ENCODE assay signal across 1 cellular context in the genomic region with DNA sequence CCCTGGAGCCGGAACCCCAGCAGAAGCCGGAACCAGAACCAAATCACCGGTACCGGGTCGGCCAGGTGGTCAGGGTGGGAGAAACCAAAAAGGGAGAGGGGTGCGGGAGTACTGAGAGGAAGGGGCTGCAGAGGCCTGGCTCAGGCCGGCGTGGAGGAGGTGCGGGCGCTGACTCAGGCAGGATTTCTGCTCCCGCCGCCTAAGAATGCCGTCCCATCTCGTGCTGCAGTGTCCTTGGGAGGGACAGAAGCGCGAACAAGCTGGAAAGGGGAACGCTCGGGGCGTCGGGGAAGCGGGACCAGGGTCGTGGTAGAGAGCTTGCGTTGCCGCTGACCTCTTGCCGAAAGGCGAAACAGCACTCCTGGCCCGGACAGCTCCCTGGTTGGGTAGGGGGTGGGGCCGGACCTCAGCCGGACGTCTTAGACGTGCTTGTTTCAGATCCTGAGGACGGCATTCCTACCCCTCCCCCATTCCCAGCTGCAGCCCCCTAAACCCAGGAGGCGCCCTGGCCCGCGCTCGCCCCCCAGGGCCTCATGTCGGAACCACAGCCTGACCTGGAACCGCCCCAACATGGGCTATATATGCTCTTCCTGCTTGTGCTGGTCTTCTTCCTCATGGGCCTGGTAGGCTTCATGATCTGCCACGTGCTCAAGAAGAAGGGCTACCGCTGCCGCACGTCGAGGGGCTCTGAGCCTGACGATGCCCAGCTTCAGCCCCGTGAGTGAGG.
TF ChIP-seq lines count a peak whose summit lies in the region.

No MANE protein-coding gene starts in this region.

TF ChIP-seq in SK-N-SH, 30 proteins besides CTCF, POLR2A, EP300 and RAD21 (continued from another document):
- TF ChIP-seq, protein P1, sequence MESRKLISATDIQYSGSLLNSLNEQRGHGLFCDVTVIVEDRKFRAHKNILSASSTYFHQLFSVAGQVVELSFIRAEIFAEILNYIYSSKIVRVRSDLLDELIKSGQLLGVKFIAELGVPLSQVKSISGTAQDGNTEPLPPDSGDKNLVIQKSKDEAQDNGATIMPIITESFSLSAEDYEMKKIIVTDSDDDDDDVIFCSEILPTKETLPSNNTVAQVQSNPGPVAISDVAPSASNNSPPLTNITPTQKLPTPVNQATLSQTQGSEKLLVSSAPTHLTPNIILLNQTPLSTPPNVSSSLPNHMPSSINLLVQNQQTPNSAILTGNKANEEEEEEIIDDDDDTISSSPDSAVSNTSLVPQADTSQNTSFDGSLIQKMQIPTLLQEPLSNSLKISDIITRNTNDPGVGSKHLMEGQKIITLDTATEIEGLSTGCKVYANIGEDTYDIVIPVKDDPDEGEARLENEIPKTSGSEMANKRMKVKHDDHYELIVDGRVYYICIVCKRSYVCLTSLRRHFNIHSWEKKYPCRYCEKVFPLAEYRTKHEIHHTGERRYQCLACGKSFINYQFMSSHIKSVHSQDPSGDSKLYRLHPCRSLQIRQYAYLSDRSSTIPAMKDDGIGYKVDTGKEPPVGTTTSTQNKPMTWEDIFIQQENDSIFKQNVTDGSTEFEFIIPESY (IDR thresholded peaks at IDR 0.05; ENCODE audit: borderline replicate concordance, low read depth): no peak
- TF ChIP-seq, protein P2, sequence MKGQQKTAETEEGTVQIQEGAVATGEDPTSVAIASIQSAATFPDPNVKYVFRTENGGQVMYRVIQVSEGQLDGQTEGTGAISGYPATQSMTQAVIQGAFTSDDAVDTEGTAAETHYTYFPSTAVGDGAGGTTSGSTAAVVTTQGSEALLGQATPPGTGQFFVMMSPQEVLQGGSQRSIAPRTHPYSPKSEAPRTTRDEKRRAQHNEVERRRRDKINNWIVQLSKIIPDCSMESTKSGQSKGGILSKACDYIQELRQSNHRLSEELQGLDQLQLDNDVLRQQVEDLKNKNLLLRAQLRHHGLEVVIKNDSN (IDR thresholded peaks at IDR 0.05; ENCODE audit: borderline replicate concordance, low read depth): no peak
- TF ChIP-seq, protein P3, sequence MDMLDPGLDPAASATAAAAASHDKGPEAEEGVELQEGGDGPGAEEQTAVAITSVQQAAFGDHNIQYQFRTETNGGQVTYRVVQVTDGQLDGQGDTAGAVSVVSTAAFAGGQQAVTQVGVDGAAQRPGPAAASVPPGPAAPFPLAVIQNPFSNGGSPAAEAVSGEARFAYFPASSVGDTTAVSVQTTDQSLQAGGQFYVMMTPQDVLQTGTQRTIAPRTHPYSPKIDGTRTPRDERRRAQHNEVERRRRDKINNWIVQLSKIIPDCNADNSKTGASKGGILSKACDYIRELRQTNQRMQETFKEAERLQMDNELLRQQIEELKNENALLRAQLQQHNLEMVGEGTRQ (IDR thresholded peaks at IDR 0.05; ENCODE audit: borderline replicate concordance, low read depth, low read length): no peak
- TF ChIP-seq TCF12 (IDR thresholded peaks at IDR 0.05): no peak
- TF ChIP-seq, protein P4, sequence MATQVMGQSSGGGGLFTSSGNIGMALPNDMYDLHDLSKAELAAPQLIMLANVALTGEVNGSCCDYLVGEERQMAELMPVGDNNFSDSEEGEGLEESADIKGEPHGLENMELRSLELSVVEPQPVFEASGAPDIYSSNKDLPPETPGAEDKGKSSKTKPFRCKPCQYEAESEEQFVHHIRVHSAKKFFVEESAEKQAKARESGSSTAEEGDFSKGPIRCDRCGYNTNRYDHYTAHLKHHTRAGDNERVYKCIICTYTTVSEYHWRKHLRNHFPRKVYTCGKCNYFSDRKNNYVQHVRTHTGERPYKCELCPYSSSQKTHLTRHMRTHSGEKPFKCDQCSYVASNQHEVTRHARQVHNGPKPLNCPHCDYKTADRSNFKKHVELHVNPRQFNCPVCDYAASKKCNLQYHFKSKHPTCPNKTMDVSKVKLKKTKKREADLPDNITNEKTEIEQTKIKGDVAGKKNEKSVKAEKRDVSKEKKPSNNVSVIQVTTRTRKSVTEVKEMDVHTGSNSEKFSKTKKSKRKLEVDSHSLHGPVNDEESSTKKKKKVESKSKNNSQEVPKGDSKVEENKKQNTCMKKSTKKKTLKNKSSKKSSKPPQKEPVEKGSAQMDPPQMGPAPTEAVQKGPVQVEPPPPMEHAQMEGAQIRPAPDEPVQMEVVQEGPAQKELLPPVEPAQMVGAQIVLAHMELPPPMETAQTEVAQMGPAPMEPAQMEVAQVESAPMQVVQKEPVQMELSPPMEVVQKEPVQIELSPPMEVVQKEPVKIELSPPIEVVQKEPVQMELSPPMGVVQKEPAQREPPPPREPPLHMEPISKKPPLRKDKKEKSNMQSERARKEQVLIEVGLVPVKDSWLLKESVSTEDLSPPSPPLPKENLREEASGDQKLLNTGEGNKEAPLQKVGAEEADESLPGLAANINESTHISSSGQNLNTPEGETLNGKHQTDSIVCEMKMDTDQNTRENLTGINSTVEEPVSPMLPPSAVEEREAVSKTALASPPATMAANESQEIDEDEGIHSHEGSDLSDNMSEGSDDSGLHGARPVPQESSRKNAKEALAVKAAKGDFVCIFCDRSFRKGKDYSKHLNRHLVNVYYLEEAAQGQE (IDR thresholded peaks at IDR 0.05; ENCODE audit: low read depth, low read length): peak; percentile 94
